ENCODE assay signal across 8 cellular contexts in the genomic region with DNA sequence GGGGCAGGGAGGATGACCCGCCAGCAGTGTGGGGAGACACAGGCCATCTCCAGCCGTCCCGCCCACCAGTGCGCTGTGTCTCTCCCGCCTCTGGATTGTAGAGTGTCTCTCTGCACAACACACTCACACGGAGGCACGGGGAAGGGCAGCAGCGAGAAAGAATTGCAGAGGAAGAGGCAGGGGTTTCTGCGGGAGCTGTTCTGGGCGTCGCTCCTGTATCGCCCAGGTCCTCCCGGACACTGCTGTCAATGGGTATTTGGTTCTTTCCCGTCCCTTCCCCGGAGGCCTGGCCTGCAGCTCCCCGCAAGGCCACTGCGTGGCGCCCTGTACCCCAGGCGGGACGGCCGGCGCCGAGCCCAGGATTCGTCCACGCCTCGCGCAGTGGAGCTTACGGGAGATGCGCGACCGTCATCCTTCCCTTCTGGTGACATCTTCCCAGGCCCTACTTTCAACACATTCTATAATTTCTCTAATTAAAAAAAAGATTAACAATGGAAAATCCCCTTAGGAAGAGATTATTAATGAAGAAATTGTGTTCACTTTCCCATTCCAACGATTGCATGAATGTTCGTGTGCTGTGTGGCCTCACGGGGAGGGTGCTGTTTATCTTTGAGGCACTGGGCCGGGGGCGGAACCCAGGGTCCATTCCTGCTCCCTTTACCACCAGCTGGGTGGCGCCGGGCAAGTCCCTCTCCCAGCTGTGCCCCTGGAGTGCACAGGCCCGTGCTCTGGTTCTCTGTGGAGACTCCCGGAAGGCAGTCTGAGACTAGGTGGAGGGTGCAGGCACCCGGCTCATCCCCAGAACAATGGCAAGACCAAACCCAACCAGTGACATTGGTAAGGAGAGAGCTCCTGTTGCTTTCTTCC.
DNase-seq lines count a peak whose midpoint lies in the region; ATAC-seq, FAIRE-seq and TF ChIP-seq lines count a peak whose summit lies in the region.

No MANE protein-coding gene starts in this region.

- no peak overlapping the region for H3K27ac ChIP-seq in H9 (ENCODE audit: insufficient read length, low read depth, low read length)

- no peak overlapping the region for H4K91ac ChIP-seq in H9 (ENCODE audit: insufficient read length, low read depth, low read length)

- peak; percentile 99 for TF ChIP-seq CTCF in H9 (conservative IDR thresholded peaks at IDR 0.05)
- TF ChIP-seq CTCF in choroid plexus epithelial cell (conservative IDR thresholded peaks at IDR 0.05; ENCODE audit: low read depth, low read length), result peak; percentile 69

- no peak overlapping the region for H2BK12ac ChIP-seq in H9 (ENCODE audit: insufficient read length, low read depth, low read length)

- no peaks in the 10 kb centered on the region for H3K9me3 ChIP-seq in H9 (ENCODE audit: control insufficient read depth, low read depth, low read length)

- no peak overlapping the region for H3K9ac ChIP-seq in H9 (ENCODE audit: extremely low read depth, insufficient read length, low read length)

- no peak overlapping the region for H3K4me3 ChIP-seq in choroid plexus epithelial cell (ENCODE audit: low read depth, low read length)

- no CpG with 5 or more reads among the region's 41 CpGs for WGBS in H9 (ENCODE audit: extremely low coverage, insufficient read length, low lambda C conversion rate)

- no peaks in the 10 kb centered on the region for H3K4me1 ChIP-seq in H9 (ENCODE audit: insufficient read depth, low read length)

- peaks cover 3 to 10% of the 10 kb centered on the region in 2 experiments; a peak in 3 of 4 replicates for H3K4me1 Mint-ChIP-seq in H9

- H2BK120ac ChIP-seq in H9 (ENCODE audit: low read depth, low read length, poor library complexity, severe bottlenecking), result no peak overlapping the region

- H3K27me3 Mint-ChIP-seq in H9 (ENCODE audit: low read depth), result peaks cover 88% of the 10 kb centered on the region

- H3K18ac ChIP-seq in H9 (ENCODE audit: insufficient read length, low read depth, low read length), result no peak overlapping the region

- H3K4ac ChIP-seq in H9 (ENCODE audit: low read depth, low read length), result no peak overlapping the region

- H3K56ac ChIP-seq in H9 (ENCODE audit: insufficient read length, low read depth, low read length), result no peak overlapping the region

- H2BK20ac ChIP-seq in H9 (ENCODE audit: low read depth, low read length, poor library complexity, severe bottlenecking), result no peak overlapping the region

- FAIRE-seq in GM12891 (lab: Jason Lieb, UNC), result no peak

- no peak overlapping the region for H2AK5ac ChIP-seq in H9 (ENCODE audit: insufficient read length, low read length)

- no peak overlapping the region; the same call in 1 of the 2 replicates for H3K14ac ChIP-seq in H9 (ENCODE audit: insufficient read depth, low read length)

- H3K27me3 ChIP-seq in H9 (ENCODE audit: insufficient read depth, low read length), result no peaks in the 10 kb centered on the region; the same call in 1 of the 2 replicates

- H2AFZ ChIP-seq in H9 (ENCODE audit: low read length), result no peak overlapping the region

- H3T11ph ChIP-seq in H9 (ENCODE audit: low read length), result no peak overlapping the region

- H4K8ac ChIP-seq in H9 (replicated peaks; ENCODE audit: insufficient read length, low read depth, low read length), result no peak overlapping the region

- H3K27ac Mint-ChIP-seq in H9, result no peak overlapping the region

- no peaks in the 10 kb centered on the region for H3K79me2 ChIP-seq in H9 (ENCODE audit: insufficient read depth, low read length)

- H3K4me3 Mint-ChIP-seq in H9, result peak overlapping the region in 1 of 2 experiments; percentile 29; a peak in 2 of 5 replicates

- ATAC-seq in HG03457 (IDR thresholded peaks at IDR 0.05; ENCODE audit: unreplicated experiment), result no peak

- no peaks in the 10 kb centered on the region for H3K23me2 ChIP-seq in H9 (ENCODE audit: insufficient read length, low read depth, low read length, poor library complexity, severe bottlenecking)

- no peaks in the 10 kb centered on the region for H3K79me1 ChIP-seq in H9 (ENCODE audit: insufficient read depth, low read depth, low read length, poor library complexity, severe bottlenecking)

- H3K4me2 ChIP-seq in H9 (ENCODE audit: insufficient read depth, insufficient read length, low read length), result no peak overlapping the region

- peak; percentile 3 for DNase-seq in COLO668 (lab: John Stamatoyannopoulos, UW; ENCODE audit: unreplicated experiment)
- peak; percentile 79 for DNase-seq in H9
- peak; percentile 16 for DNase-seq in choroid plexus epithelial cell (ENCODE audit: low read depth)
- DNase-seq in mesenteric fat pad (ENCODE audit: low spot score), result peak; percentile 60
- no peak for DNase-seq in activated gamma-delta T cell treated with Interleukin-2 at 50 U/mL for 16 hours
- no peak for DNase-seq in GM12891 (ENCODE audit: insufficient read length, low spot score)
- DNase-seq in NCI-H146 treated with DMSO at 0.1 percent for 48 hours (lab: John Stamatoyannopoulos, UW; ENCODE audit: unreplicated experiment), result no peak

- no peak overlapping the region for H2BK15ac ChIP-seq in H9 (ENCODE audit: low read depth, low read length)

- no peaks in the 10 kb centered on the region; a peak in 1 of 7 replicates for H3K36me3 Mint-ChIP-seq in H9 (ENCODE audit: insufficient read depth in 1 of 3, low read depth in 3 of 3)

- TF ChIP-seq POLR2A in GM12891 (IDR thresholded peaks at IDR 0.05; ENCODE audit: low read depth, low read length), result no peak

- no peak overlapping the region for H4K5ac ChIP-seq in H9 (ENCODE audit: insufficient read length, low read depth, low read length)

- H3K9me3 Mint-ChIP-seq in H9, result peaks cover 0 to 3% of the 10 kb centered on the region in 2 experiments; a peak in 3 of 5 replicates

- no peak overlapping the region for H3K23ac ChIP-seq in H9 (ENCODE audit: insufficient read length, low read depth, low read length)

- no peak overlapping the region for H2BK5ac ChIP-seq in H9 (ENCODE audit: insufficient read length, low read length)

- H4K20me1 ChIP-seq in H9 (ENCODE audit: control insufficient read depth, insufficient read depth, insufficient read length), result no peaks in the 10 kb centered on the region

TF ChIP-seq in GM12891, 5 proteins besides CTCF, POLR2A, EP300 and RAD21:
- TF ChIP-seq TAF1 (IDR thresholded peaks at IDR 0.05; ENCODE audit: low read depth, low read length), result no peak
- no peak for TF ChIP-seq POLR2AphosphoS5 (IDR thresholded peaks at IDR 0.05; ENCODE audit: low read depth, low read length)
- no peak for TF ChIP-seq PAX5 (IDR thresholded peaks at IDR 0.05; ENCODE audit: insufficient read depth, low read length, severe bottlenecking)
- no peak for TF ChIP-seq SPI1 (IDR thresholded peaks at IDR 0.05; ENCODE audit: low read depth, low read length)
- TF ChIP-seq POU2F2 (IDR thresholded peaks at IDR 0.05; ENCODE audit: low read depth, low read length), result no peak

Comparison
In these comparisons a context has a peak if more than half of its experiments do, and no peak if none do; other contexts are left out.
1. DNase-seq: peak in COLO668 (single experiment), H9 (single experiment), choroid plexus epithelial cell (single experiment) and mesenteric fat pad (single experiment); none in activated gamma-delta T cell treated with Interleukin-2 at 50 U/mL for 16 hours (single experiment), GM12891 (single experiment) and NCI-H146 treated with DMSO at 0.1 percent for 48 hours (single experiment).